Comparison of ENCODE assay signal across 8 cellular contexts in genomic region chr5:6714221-6715041, GRCh38. TPM values are rescaled to one million over a fixed set of nuclear protein-coding genes. Genes with fewer than 3 reads are reported as not detected.
DNase-seq lines count a peak whose midpoint lies in the region; ATAC-seq, FAIRE-seq and TF ChIP-seq lines count a peak whose summit lies in the region.

No MANE protein-coding gene starts in this region.

- peak overlapping the region; percentile 69 to 90 (median 85) for H3K4me3 ChIP-seq in BLaER1 treated with 17β-estradiol and CSF1 and Interleukin-3, amounts not matched to agents 10 nM and 100 nM
- H3K4me3 ChIP-seq in fibroblast of mammary gland (ENCODE audit: control insufficient read depth, low read depth, low read length) (peak overlapping the region; percentile 83), pancreas (peak overlapping the region; percentile 33 to 67 (median 60))

- 1% methylated on average over 63 to 100 of the region's 100 CpGs for WGBS in pancreas, 2 donors

- no peaks in the 10 kb centered on the region for H3K9me3 ChIP-seq in BLaER1 treated with 17β-estradiol and CSF1 and Interleukin-3, amounts not matched to agents 10 nM and 100 nM (replicated peaks in 1 of 11)
- H3K9me3 ChIP-seq in pancreas = no peaks in the 10 kb centered on the region

- DNase-seq in HK-2 (ENCODE audit: unreplicated experiment) (peak; percentile 22), fibroblast of mammary gland (ENCODE audit: low read depth) (no peak), pancreas (peak in 4 of 6 donors; percentile 37 to 84 (median 61)), pons (ENCODE audit: low spot score) (no peak), amniotic stem cell (lab: John Stamatoyannopoulos, UW) (no peak)
- DNase-seq in activated CD8-positive, alpha-beta memory T cell treated with anti-CD3 and anti-CD28 coated beads for 24 hours = peak; percentile 69

- H3K36me3 ChIP-seq in BLaER1 treated with 17β-estradiol and CSF1 and Interleukin-3, amounts not matched to agents 10 nM and 100 nM = peaks cover 0 to 34% (median 26%) of the 10 kb centered on the region in 11 experiments; a peak in 16 of 22 replicates
- no peaks in the 10 kb centered on the region for H3K36me3 ChIP-seq in pancreas

- H3K4me2 ChIP-seq in BLaER1 treated with 17β-estradiol and CSF1 and Interleukin-3, amounts not matched to agents 10 nM and 100 nM = peak overlapping the region; percentile 91 to 99 (median 95)

- H3K4me1 ChIP-seq in BLaER1 treated with 17β-estradiol and CSF1 and Interleukin-3, amounts not matched to agents 10 nM and 100 nM = peaks cover 49 to 58% (median 55%) of the 10 kb centered on the region in 10 experiments
- peaks cover 14 to 23% (median 14%) of the 10 kb centered on the region in 3 donors for H3K4me1 ChIP-seq in pancreas

- FAIRE-seq in pancreas (lab: Jason Lieb, UNC) = no peak

- TF ChIP-seq CTCF in fibroblast of mammary gland (conservative IDR thresholded peaks at IDR 0.05; ENCODE audit: control insufficient read depth, insufficient read depth, low read depth, low read length) (no peak), pancreas (IDR thresholded peaks at IDR 0.05) (no peak)

- peak overlapping the region; percentile 83 to 94 (median 92) for H3K9ac ChIP-seq in BLaER1 treated with 17β-estradiol and CSF1 and Interleukin-3, amounts not matched to agents 10 nM and 100 nM

- H4K20me1 ChIP-seq in BLaER1 treated with 17β-estradiol and CSF1 and Interleukin-3, amounts not matched to agents 10 nM and 100 nM = peaks cover 48 to 54% (median 54%) of the 10 kb centered on the region in 11 experiments

- ATAC-seq in pancreas (peak in 2 of 4 donors; percentile 1 to 3), GM19463 (IDR thresholded peaks at IDR 0.05; ENCODE audit: unreplicated experiment) (no peak)

- no peaks in the 10 kb centered on the region for H3K27me3 ChIP-seq in BLaER1 treated with 17β-estradiol and CSF1 and Interleukin-3, amounts not matched to agents 10 nM and 100 nM
- no peaks in the 10 kb centered on the region for H3K27me3 ChIP-seq in pancreas

- intact Hi-C loops in pancreas (cut with DNase I) = loop anchor here in 1 of 3 donors (10.0 kb wide), 1 partner anchor 80 kb away; the partner anchor contains the start of genes NSUN2 and SRD5A1

- peak overlapping the region; percentile 75 to 97 (median 92); a peak in 21 of 22 replicates for H3K27ac ChIP-seq in BLaER1 treated with 17β-estradiol and CSF1 and Interleukin-3, amounts not matched to agents 10 nM and 100 nM
- peak overlapping the region in 2 of 4 donors; percentile 33 to 46 for H3K27ac ChIP-seq in pancreas

RNA-seq across cellular contexts. Expression of gene TENT4A, which starts 1.2 kb away (rescaled TPM):
- 10 to 100 TPM in 1 of 6 donors, 1 to 10 TPM in 5; 7.0 to 13.5 (median 8.5) TPM for total RNA-seq in pancreas
- polyA plus RNA-seq in pancreas = 10 to 100 TPM in 1 of 2 donors, 1 to 10 TPM in 1; 8.3 to 13.6 TPM

Comparison
In these comparisons a context has a peak if more than half of its experiments do, and no peak if none do; other contexts are left out.
1. DNase-seq: peak in HK-2 (single experiment), activated CD8-positive, alpha-beta memory T cell treated with anti-CD3 and anti-CD28 coated beads for 24 hours (single experiment) and pancreas (4 of 6); none in fibroblast of mammary gland (single experiment), pons (single experiment) and amniotic stem cell (single experiment).
2. Peak in every context shown above with its lines, with median percentiles within 50 percentile points of each other: H3K4me3 ChIP-seq.